In genomic region chr7:114663502-114663901, GRCh38 we compare ENCODE assay signal across 7 cellular contexts.
DNase-seq lines count a peak whose midpoint lies in the region; ATAC-seq and TF ChIP-seq lines count a peak whose summit lies in the region.

No MANE protein-coding gene starts in this region.

- no peak for TF ChIP-seq POLR2A in sigmoid colon (IDR thresholded peaks at IDR 0.05)

- H3K36me3 ChIP-seq in brain microvascular endothelial cell (replicated peaks), result no peaks in the 10 kb centered on the region
- H3K36me3 ChIP-seq in osteoblast (ENCODE audit: insufficient read depth, low read length), result no peaks in the 10 kb centered on the region
- peaks cover 0 to 8% (median 0%) of the 10 kb centered on the region in 4 donors for H3K36me3 ChIP-seq in sigmoid colon
- no peaks in the 10 kb centered on the region for H3K36me3 ChIP-seq in CD4-positive, alpha-beta memory T cell (ENCODE audit: insufficient read depth, low read length)

- peaks cover 14% of the 10 kb centered on the region for H3K4me1 Mint-ChIP-seq in endothelial cell (ENCODE audit: unreplicated experiment)
- H3K4me1 Mint-ChIP-seq in CD4-positive, alpha-beta memory T cell, result peaks cover 0 to 6% (median 3%) of the 10 kb centered on the region in 4 donors

- no peak overlapping the region for H3K27ac Mint-ChIP-seq in endothelial cell (ENCODE audit: unreplicated experiment)
- no peak overlapping the region for H3K27ac Mint-ChIP-seq in CD4-positive, alpha-beta memory T cell

- POLR2A ChIA-PET in CD4-positive, alpha-beta memory T cell (lab: Charles Lee; ENCODE audit: partially characterized antibody), result interaction anchor here (0.7 kb wide), 1 partner anchor 10 kb away, joined by 3 read pairs; no protein-coding TSS in a partner anchor

- H3K27ac ChIP-seq in brain microvascular endothelial cell, result no peak overlapping the region
- H3K27ac ChIP-seq in osteoblast (ENCODE audit: low read depth, low read length), result no peak overlapping the region
- no peak overlapping the region for H3K27ac ChIP-seq in sigmoid colon
- no peak overlapping the region for H3K27ac ChIP-seq in CD4-positive, alpha-beta memory T cell (ENCODE audit: low read depth, low read length)

- H3K4me3 ChIP-seq in brain microvascular endothelial cell (ENCODE audit: low read depth, low read length) (no peak overlapping the region), osteoblast (ENCODE audit: insufficient read depth, low read length) (no peak overlapping the region), sigmoid colon (no peak overlapping the region)
- H3K4me3 ChIP-seq in CD4-positive, alpha-beta memory T cell (ENCODE audit: low read length in 2 of 2), result no peak overlapping the region

- intact Hi-C loops in sigmoid colon (cut with DNase I), result loop anchor here (5.0 to 10.0 kb wide), 2 partner anchors 236 to 639 kb away; no protein-coding TSS in a partner anchor
- intact Hi-C loops in CD4-positive, alpha-beta memory T cell (cut with micrococcal nuclease), result no loop called here

- H2AFZ ChIP-seq in osteoblast (ENCODE audit: low read length), result no peak overlapping the region

- CTCF ChIA-PET in CD4-positive, alpha-beta memory T cell (lab: Charles Lee; ENCODE audit: partially characterized antibody), result interaction anchor here (0.6 kb wide), 1 partner anchor 13 kb away, joined by 3 read pairs; no protein-coding TSS in a partner anchor

- no peaks in the 10 kb centered on the region for H3K79me2 ChIP-seq in osteoblast (ENCODE audit: insufficient read depth, low read length)

- peak; percentile 63 for ATAC-seq in GM21526 (IDR thresholded peaks at IDR 0.05; ENCODE audit: low FRiP score, unreplicated experiment)

- no peaks in the 10 kb centered on the region for H3K27me3 Mint-ChIP-seq in endothelial cell (ENCODE audit: unreplicated experiment)
- H3K27me3 Mint-ChIP-seq in CD4-positive, alpha-beta memory T cell, result peaks cover 0 to 3% of the 10 kb centered on the region in 2 donors

- DNase-seq in NCI-H1930 (lab: John Stamatoyannopoulos, UW), result peak; percentile 10 to 30
- DNase-seq in brain microvascular endothelial cell, result peak; percentile 64
- DNase-seq in osteoblast (ENCODE audit: insufficient read length, low spot score, missing footprints), result no peak
- no peak for DNase-seq in endothelial cell (ENCODE audit: low spot score)
- DNase-seq in sigmoid colon, result no peak
- DNase-seq in CD4-positive, alpha-beta memory T cell, result no peak

- H3K27me3 ChIP-seq in brain microvascular endothelial cell (replicated peaks), result no peaks in the 10 kb centered on the region
- no peaks in the 10 kb centered on the region for H3K27me3 ChIP-seq in osteoblast (ENCODE audit: insufficient read depth, low read length)
- no peaks in the 10 kb centered on the region for H3K27me3 ChIP-seq in sigmoid colon
- no peaks in the 10 kb centered on the region for H3K27me3 ChIP-seq in CD4-positive, alpha-beta memory T cell (ENCODE audit: insufficient read depth, low read length)

- H3K9me3 ChIP-seq in osteoblast (ENCODE audit: low read depth, low read length), result no peaks in the 10 kb centered on the region
- no peaks in the 10 kb centered on the region for H3K9me3 ChIP-seq in sigmoid colon
- no peaks in the 10 kb centered on the region for H3K9me3 ChIP-seq in CD4-positive, alpha-beta memory T cell (ENCODE audit: control insufficient read depth in 1 of 2, low read length in 2 of 2)

- in situ Hi-C loops in brain microvascular endothelial cell (cut with HindIII; ENCODE audit: low pct_ligation_motif_present, low sequenced_read_pairs), result no loop called here

- no peaks in the 10 kb centered on the region for H3K9me3 Mint-ChIP-seq in endothelial cell (ENCODE audit: unreplicated experiment)
- H3K9me3 Mint-ChIP-seq in CD4-positive, alpha-beta memory T cell, result no peaks in the 10 kb centered on the region

- no peak overlapping the region for H3K4me2 ChIP-seq in osteoblast (ENCODE audit: insufficient read depth, low read length)

- H3K36me3 Mint-ChIP-seq in endothelial cell (ENCODE audit: low read depth, unreplicated experiment), result no peaks in the 10 kb centered on the region
- H3K36me3 Mint-ChIP-seq in CD4-positive, alpha-beta memory T cell, result no peaks in the 10 kb centered on the region

- TF ChIP-seq CTCF in brain microvascular endothelial cell (IDR thresholded peaks at IDR 0.05; ENCODE audit: low read depth, low read length, missing control alignments), result peak; percentile 52
- TF ChIP-seq CTCF in osteoblast (IDR thresholded peaks at IDR 0.05; ENCODE audit: extremely low read depth, low read depth, low read length), result peak; percentile 32
- no peak for TF ChIP-seq CTCF in endothelial cell (IDR thresholded peaks at IDR 0.05; ENCODE audit: unreplicated experiment)
- TF ChIP-seq CTCF in sigmoid colon (IDR thresholded peaks at IDR 0.05), result peak in 1 of 4 experiments; percentile 25

- no peak overlapping the region for H3K4me3 Mint-ChIP-seq in endothelial cell (ENCODE audit: unreplicated experiment)
- H3K4me3 Mint-ChIP-seq in CD4-positive, alpha-beta memory T cell, result no peak overlapping the region

- H3K4me1 ChIP-seq in osteoblast (ENCODE audit: insufficient read depth, low read length) (no peaks in the 10 kb centered on the region), sigmoid colon (peaks cover 0 to 37% (median 29%) of the 10 kb centered on the region in 4 donors)
- no peaks in the 10 kb centered on the region for H3K4me1 ChIP-seq in CD4-positive, alpha-beta memory T cell (ENCODE audit: insufficient read depth, low read length)

- no peaks in the 10 kb centered on the region for H4K20me1 ChIP-seq in osteoblast (ENCODE audit: insufficient read depth, low read length)

- WGBS in sigmoid colon, 2 donors, result 51 to 70% methylated on average over 1 of the region's 1 CpG

- TF ChIP-seq EP300 in sigmoid colon (IDR thresholded peaks at IDR 0.05), result no peak

Comparison
In these comparisons a context has a peak if more than half of its experiments do, and no peak if none do; other contexts are left out.
1. DNase-seq: peak in NCI-H1930 (2 of 2) and brain microvascular endothelial cell (single experiment); none in osteoblast (single experiment), endothelial cell (single experiment), sigmoid colon (single experiment) and CD4-positive, alpha-beta memory T cell (0 of 5).